ENCODE assay signal across 8 cellular contexts in the genomic region with DNA sequence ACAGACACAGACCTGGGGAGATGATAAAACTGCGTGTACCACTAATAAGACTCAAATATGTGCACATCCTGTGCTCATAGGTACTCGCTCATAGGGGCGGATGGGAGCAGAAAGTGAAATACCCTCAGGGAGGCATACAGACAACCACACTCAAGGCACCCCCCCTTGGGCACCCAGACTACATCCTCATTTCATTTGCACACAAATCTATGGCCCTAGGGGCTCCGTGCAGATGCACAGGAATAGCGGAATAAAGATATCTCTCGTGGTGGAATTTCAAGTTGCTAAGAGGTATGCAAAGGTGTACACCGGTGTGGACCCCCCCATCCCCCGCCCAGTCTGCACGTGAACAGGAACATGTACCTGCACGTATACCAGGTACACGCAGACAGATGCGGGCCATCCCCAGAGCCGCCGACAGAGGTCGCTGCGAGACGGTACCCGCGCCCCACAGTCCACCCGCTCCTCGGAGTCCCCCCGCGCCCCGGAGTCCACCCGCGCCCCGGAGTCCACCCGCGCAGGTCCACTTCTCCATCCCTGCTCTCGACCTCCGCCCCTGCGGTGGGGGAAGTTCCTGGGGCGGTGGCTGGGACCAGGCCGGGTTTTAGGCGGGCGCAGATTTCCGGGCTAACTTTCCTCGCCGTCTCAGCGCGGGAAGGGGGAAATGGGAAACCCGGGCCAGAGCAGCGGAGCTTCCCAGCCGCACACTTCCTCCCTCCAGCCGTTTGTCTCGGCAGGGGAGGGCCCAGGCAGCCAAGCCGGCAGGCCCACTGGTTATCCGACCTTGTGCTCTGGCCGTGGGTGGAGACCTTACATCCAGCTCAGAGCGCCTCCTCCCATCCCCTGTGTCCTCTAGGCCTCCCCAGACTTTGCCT. TPM values are rescaled to one million over a fixed set of nuclear protein-coding genes. Genes with fewer than 3 reads are reported as not detected.
DNase-seq lines count a peak whose midpoint lies in the region; ATAC-seq and TF ChIP-seq lines count a peak whose summit lies in the region.

No MANE protein-coding gene starts in this region.

- 5 to 7% methylated on average over 47 to 50 of the region's 50 CpGs for WGBS in esophagus, 2 donors

- H3K27ac Mint-ChIP-seq in naive thymus-derived CD4-positive, alpha-beta T cell, result peak overlapping the region in 6 of 9 donors; percentile 9 to 75 (median 64)

- POLR2A ChIA-PET in naive thymus-derived CD4-positive, alpha-beta T cell (lab: Charles Lee), result no interaction called here

- no peaks in the 10 kb centered on the region for H3K9me3 ChIP-seq in esophagus (ENCODE audit: control insufficient read depth in 2 of 2, insufficient read depth in 1 of 2, low read depth in 1 of 2, low read length in 1 of 2)
- no peaks in the 10 kb centered on the region for H3K9me3 ChIP-seq in naive thymus-derived CD4-positive, alpha-beta T cell (ENCODE audit: control insufficient read depth in 2 of 3, low read length in 3 of 3)

- peak; percentile 71 for DNase-seq in GM13977 (ENCODE audit: low spot score)
- peak; percentile 28 to 31 for DNase-seq in NOMO-1 (lab: John Stamatoyannopoulos, UW; ENCODE audit: unreplicated experiment in 2 of 2)
- DNase-seq in activated CD8-positive, alpha-beta memory T cell treated with anti-CD3 and anti-CD28 coated beads, Interleukin-2, amount 50 U/mL, for 4 hours, result peak; percentile 76
- DNase-seq in naive thymus-derived CD4-positive, alpha-beta T cell, result peak; percentile 43 to 79 (median 65)
- peak; percentile 72 for DNase-seq in stimulated activated naive CD4-positive, alpha-beta T cell treated with Interleukin-2 at 50 U/mL for 16 hours (lab: John Stamatoyannopoulos, UW)
- DNase-seq in cerebellar nuclear complex (lab: John Stamatoyannopoulos, UW), result no peak

- H3K4me3 ChIP-seq in esophagus (ENCODE audit: low read depth in 1 of 2, low read length in 2 of 2), result peak overlapping the region; percentile 45 to 50
- peak overlapping the region; percentile 46 for H3K4me3 ChIP-seq in naive thymus-derived CD4-positive, alpha-beta T cell (ENCODE audit: low read length)

- peak; percentile 87 for TF ChIP-seq CTCF in GM13977 (IDR thresholded peaks at IDR 0.05; ENCODE audit: extremely low read depth, insufficient read depth, missing control alignments)

- peak; percentile 70 for ATAC-seq in HG02759 (IDR thresholded peaks at IDR 0.05; ENCODE audit: unreplicated experiment)
- ATAC-seq in naive thymus-derived CD4-positive, alpha-beta T cell, result peak; percentile 93

- peaks cover 0 to 35% (median 0%) of the 10 kb centered on the region in 5 donors for H3K27me3 Mint-ChIP-seq in naive thymus-derived CD4-positive, alpha-beta T cell

- no peaks in the 10 kb centered on the region for H3K27me3 ChIP-seq in esophagus (ENCODE audit: control insufficient read depth in 1 of 2, insufficient read depth in 2 of 2, low read length in 2 of 2)
- no peaks in the 10 kb centered on the region for H3K27me3 ChIP-seq in naive thymus-derived CD4-positive, alpha-beta T cell (ENCODE audit: control insufficient read depth in 2 of 2, insufficient read depth in 2 of 2, low read length in 2 of 2)

- peak overlapping the region; percentile 66 to 80 (median 74) for H3K4me3 Mint-ChIP-seq in naive thymus-derived CD4-positive, alpha-beta T cell

- peaks cover 0 to 3% (median 0%) of the 10 kb centered on the region in 11 donors for H3K9me3 Mint-ChIP-seq in naive thymus-derived CD4-positive, alpha-beta T cell

- CTCF ChIA-PET in naive thymus-derived CD4-positive, alpha-beta T cell (lab: Charles Lee), result interaction anchor here (1.0 to 1.2 kb wide), 3 partner anchors 14 to 656 kb away, joined by 3 to 5 read pairs (median 3); no protein-coding TSS in a partner anchor

- in situ Hi-C loops in GM13977 (cut with MboI; ENCODE audit: low pct_unique_long_range_greater_than_20kb, low sequenced_read_pairs, unreplicated experiment), result no loop called here

- H3K4me1 ChIP-seq in esophagus (ENCODE audit: control insufficient read depth in 2 of 2, insufficient read depth in 2 of 2, low read length in 1 of 2), result no peaks in the 10 kb centered on the region
- H3K4me1 ChIP-seq in naive thymus-derived CD4-positive, alpha-beta T cell (ENCODE audit: control insufficient read depth in 2 of 2, insufficient read depth in 2 of 2, low read length in 2 of 2), result peaks cover under 1 to 4% of the 10 kb centered on the region in 2 donors

- H3K36me3 Mint-ChIP-seq in naive thymus-derived CD4-positive, alpha-beta T cell, result peaks cover 0 to 15% (median 0%) of the 10 kb centered on the region in 5 donors

- H3K36me3 ChIP-seq in esophagus (ENCODE audit: control insufficient read depth in 2 of 2, insufficient read depth in 2 of 2, low read length in 1 of 2), result no peaks in the 10 kb centered on the region
- H3K36me3 ChIP-seq in naive thymus-derived CD4-positive, alpha-beta T cell (ENCODE audit: control insufficient read depth in 2 of 3, insufficient read depth in 3 of 3, low read length in 3 of 3), result no peaks in the 10 kb centered on the region

- peaks cover 3 to 52% (median 23%) of the 10 kb centered on the region in 7 donors for H3K4me1 Mint-ChIP-seq in naive thymus-derived CD4-positive, alpha-beta T cell

- intact Hi-C loops in naive thymus-derived CD4-positive, alpha-beta T cell (cut with micrococcal nuclease), result loop anchor here (1.0 to 5.0 kb wide), 7 partner anchors 81 to 656 kb away; a partner anchor contains a TSS

- no peak overlapping the region for H3K27ac ChIP-seq in esophagus (ENCODE audit: low read depth in 2 of 2, low read length in 1 of 2)
- H3K27ac ChIP-seq in naive thymus-derived CD4-positive, alpha-beta T cell (ENCODE audit: low read depth, low read length), result peak overlapping the region; percentile 22

RNA-seq across cellular contexts. Expression of a gene that starts 1.0 kb away (rescaled TPM):
- polyA plus RNA-seq in esophagus, result not detected
- total RNA-seq in naive thymus-derived CD4-positive, alpha-beta T cell, result not detected
- polyA plus RNA-seq in naive thymus-derived CD4-positive, alpha-beta T cell, result not detected

Comparison
In these comparisons a context has a peak if more than half of its experiments do, and no peak if none do; other contexts are left out.
1. DNase-seq: peak in GM13977 (single experiment), NOMO-1 (2 of 2), activated CD8-positive, alpha-beta memory T cell treated with anti-CD3 and anti-CD28 coated beads, Interleukin-2, amount 50 U/mL, for 4 hours (single experiment), naive thymus-derived CD4-positive, alpha-beta T cell (9 of 9) and stimulated activated naive CD4-positive, alpha-beta T cell treated with Interleukin-2 at 50 U/mL for 16 hours (single experiment); none in cerebellar nuclear complex (0 of 2).